8 cellular contexts compared by ENCODE assay signal in genomic region chr19:49453757-49454248, GRCh38. TPM values are rescaled to one million over a fixed set of nuclear protein-coding genes. Genes with fewer than 3 reads are reported as not detected.
DNase-seq lines count a peak whose midpoint lies in the region; ATAC-seq and TF ChIP-seq lines count a peak whose summit lies in the region.

No MANE protein-coding gene starts in this region.

- peaks cover 7% of the 10 kb centered on the region for H3K36me3 ChIP-seq in CD4-positive, alpha-beta memory T cell (ENCODE audit: insufficient read depth, low read length)
- H3K36me3 ChIP-seq in MM.1S (replicated peaks; ENCODE audit: insufficient read depth, low read length) = no peaks in the 10 kb centered on the region
- peaks cover 6% of the 10 kb centered on the region for H3K36me3 ChIP-seq in neuron (ENCODE audit: insufficient read depth, low read length)

- peak overlapping the region; percentile 87 for H3K9ac ChIP-seq in MM.1S (ENCODE audit: low read length)

- POLR2A ChIA-PET in CD4-positive, alpha-beta memory T cell (lab: Charles Lee; ENCODE audit: partially characterized antibody) = interaction anchor here (0.9 to 5.7 kb wide), 16 partner anchors 9 to 360 kb away, joined by 3 to 222 read pairs (median 5); partner anchors contain the start of genes FLT3LG, FUZ, NOSIP and PRMT1

- CTCF ChIA-PET in CD4-positive, alpha-beta memory T cell (lab: Charles Lee; ENCODE audit: partially characterized antibody) = interaction anchor here (0.7 to 15.5 kb wide), 7 partner anchors 9 to 222 kb away, joined by 3 to 227 read pairs (median 5); partner anchors contain the start of gene FLT3LG

- no peak for TF ChIP-seq CTCF in MM.1S (IDR thresholded peaks at IDR 0.05; ENCODE audit: low read length)

- H3K4me3 ChIP-seq in CD4-positive, alpha-beta memory T cell (ENCODE audit: low read length in 2 of 2) = peak overlapping the region; percentile 73 to 96
- H3K4me3 ChIP-seq in MM.1S (ENCODE audit: low read length) (peak overlapping the region; percentile 70), neuron (ENCODE audit: low read length) (peak overlapping the region; percentile 71)

- intact Hi-C loops in CD4-positive, alpha-beta memory T cell (cut with micrococcal nuclease) = loop anchor here (1.0 to 5.0 kb wide), 6 partner anchors 15 to 337 kb away; partner anchors contain the start of genes C19orf73, FLT3LG, PPFIA3 and RPL13A

- peaks cover 50% of the 10 kb centered on the region for H3K4me1 ChIP-seq in CD4-positive, alpha-beta memory T cell (ENCODE audit: insufficient read depth, low read length)
- H3K4me1 ChIP-seq in MM.1S (ENCODE audit: low read length) (peaks cover 23% of the 10 kb centered on the region), neuron (ENCODE audit: insufficient read depth, low read length) (peaks cover 3% of the 10 kb centered on the region)

- no peaks in the 10 kb centered on the region for H4K20me1 ChIP-seq in MM.1S (ENCODE audit: insufficient read depth, low read length)

- peaks cover 22% of the 10 kb centered on the region for H3F3A ChIP-seq in MM.1S (ENCODE audit: insufficient read depth, low read length)

- peaks cover 24 to 28% of the 10 kb centered on the region in 2 donors for H3K36me3 Mint-ChIP-seq in CD4-positive, alpha-beta memory T cell
- H3K36me3 Mint-ChIP-seq in effector memory CD8-positive, alpha-beta T cell (ENCODE audit: insufficient read depth) = peaks cover 43% of the 10 kb centered on the region

- H3K27ac Mint-ChIP-seq in CD4-positive, alpha-beta memory T cell = peak overlapping the region; percentile 96 to 100 (median 100)
- H3K27ac Mint-ChIP-seq in effector memory CD8-positive, alpha-beta T cell = peak overlapping the region; percentile 98

- H3K79me2 ChIP-seq in MM.1S (ENCODE audit: low read length) = peaks cover 40% of the 10 kb centered on the region

- H3K27me3 ChIP-seq in CD4-positive, alpha-beta memory T cell (ENCODE audit: insufficient read depth, low read length) = no peaks in the 10 kb centered on the region
- no peaks in the 10 kb centered on the region for H3K27me3 ChIP-seq in MM.1S (replicated peaks; ENCODE audit: insufficient read depth, low read length)
- no peaks in the 10 kb centered on the region for H3K27me3 ChIP-seq in neuron (ENCODE audit: insufficient read depth, low read length)

- ATAC-seq in effector memory CD8-positive, alpha-beta T cell (replicated peaks) = no peak
- ATAC-seq in HG02763 (IDR thresholded peaks at IDR 0.05; ENCODE audit: unreplicated experiment) = no peak

- H3K9me3 ChIP-seq in CD4-positive, alpha-beta memory T cell (ENCODE audit: control insufficient read depth in 1 of 2, low read length in 2 of 2) = no peaks in the 10 kb centered on the region
- H3K9me3 ChIP-seq in MM.1S (replicated peaks; ENCODE audit: insufficient read depth, low read length) = no peaks in the 10 kb centered on the region
- H3K9me3 ChIP-seq in neuron (ENCODE audit: low read length) = no peaks in the 10 kb centered on the region

- H3K27me3 Mint-ChIP-seq in CD4-positive, alpha-beta memory T cell = no peaks in the 10 kb centered on the region
- no peaks in the 10 kb centered on the region for H3K27me3 Mint-ChIP-seq in effector memory CD8-positive, alpha-beta T cell

- peak overlapping the region; percentile 93 to 100 (median 98) for H3K4me3 Mint-ChIP-seq in CD4-positive, alpha-beta memory T cell
- peak overlapping the region; percentile 85 to 100 for H3K4me3 Mint-ChIP-seq in effector memory CD8-positive, alpha-beta T cell

- H2AFZ ChIP-seq in MM.1S (ENCODE audit: low read length) (no peak overlapping the region), neuron (ENCODE audit: low read depth, low read length) (no peak overlapping the region)

- peak overlapping the region; percentile 91 for H3K27ac ChIP-seq in CD4-positive, alpha-beta memory T cell (ENCODE audit: low read depth, low read length)
- peak overlapping the region; percentile 75 for H3K27ac ChIP-seq in MM.1S (ENCODE audit: low read length)

- no peak for DNase-seq in CD4-positive, alpha-beta memory T cell
- peak; percentile 25 for DNase-seq in MM.1S
- no peak for DNase-seq in effector memory CD8-positive, alpha-beta T cell
- DNase-seq in NCI-H524 (lab: John Stamatoyannopoulos, UW) = no peak
- DNase-seq in NCI-H128 (lab: John Stamatoyannopoulos, UW; ENCODE audit: unreplicated experiment) = no peak
- DNase-seq in dermis blood vessel endothelial cell = no peak

- H3K9me3 Mint-ChIP-seq in CD4-positive, alpha-beta memory T cell = peaks cover 0 to 2% (median 0%) of the 10 kb centered on the region in 8 donors
- peaks cover 0 to 2% of the 10 kb centered on the region in 2 donors for H3K9me3 Mint-ChIP-seq in effector memory CD8-positive, alpha-beta T cell

- H3K4me2 ChIP-seq in MM.1S (ENCODE audit: low read depth, low read length) = peak overlapping the region; percentile 59

- peaks cover 26 to 75% (median 44%) of the 10 kb centered on the region in 4 donors for H3K4me1 Mint-ChIP-seq in CD4-positive, alpha-beta memory T cell
- peaks cover 47% of the 10 kb centered on the region in 2 donors for H3K4me1 Mint-ChIP-seq in effector memory CD8-positive, alpha-beta T cell (ENCODE audit: low read depth in 2 of 2)

- H3K9me2 ChIP-seq in MM.1S (replicated peaks; ENCODE audit: insufficient read depth, low read length) = no peaks in the 10 kb centered on the region

RNA-seq across cellular contexts. Expression of gene ALDH16A1, which starts 0.8 kb away (rescaled TPM):
- 10 to 100 TPM; 31.6 to 32.6 TPM for total RNA-seq in CD4-positive, alpha-beta memory T cell
- 10 to 100 TPM; 28.4 to 40.1 TPM for polyA plus RNA-seq in CD4-positive, alpha-beta memory T cell
- total RNA-seq in dermis blood vessel endothelial cell = 55.3 and 82.5 TPM in 2 replicates

RNA-seq across cellular contexts. Expression of gene PIH1D1, which starts 2.2 kb away (rescaled TPM):
- 100 to 1,000 TPM; 178 to 186 TPM for total RNA-seq in CD4-positive, alpha-beta memory T cell
- 100 to 1,000 TPM in 1 of 2 donors, 10 to 100 TPM in 1; 87.2 to 124 TPM for polyA plus RNA-seq in CD4-positive, alpha-beta memory T cell
- 143 and 169 TPM in 2 replicates for total RNA-seq in dermis blood vessel endothelial cell

RNA-seq across cellular contexts. Expression of gene SLC17A7, which starts 12.5 kb away (rescaled TPM):
- total RNA-seq in CD4-positive, alpha-beta memory T cell = under 1 TPM; 0.15 to 0.25 TPM
- not detected for polyA plus RNA-seq in CD4-positive, alpha-beta memory T cell
- 0.17 and 0.42 TPM in 2 replicates for total RNA-seq in dermis blood vessel endothelial cell

RNA-seq across cellular contexts. Expression of gene FLT3LG, which starts 20.2 kb away (rescaled TPM):
- total RNA-seq in CD4-positive, alpha-beta memory T cell = 100 to 1,000 TPM; 114 to 115 TPM
- polyA plus RNA-seq in CD4-positive, alpha-beta memory T cell = 100 to 1,000 TPM; 145 to 252 TPM
- total RNA-seq in dermis blood vessel endothelial cell = 1.2 and 1.6 TPM in 2 replicates

RNA-seq across cellular contexts. Expression of gene GFY, which starts 28.6 kb away (rescaled TPM):
- not detected for total RNA-seq in CD4-positive, alpha-beta memory T cell
- polyA plus RNA-seq in CD4-positive, alpha-beta memory T cell = not detected
- total RNA-seq in dermis blood vessel endothelial cell = not detected in 2 replicates
